9 cellular contexts compared by ENCODE assay signal in the genomic region with DNA sequence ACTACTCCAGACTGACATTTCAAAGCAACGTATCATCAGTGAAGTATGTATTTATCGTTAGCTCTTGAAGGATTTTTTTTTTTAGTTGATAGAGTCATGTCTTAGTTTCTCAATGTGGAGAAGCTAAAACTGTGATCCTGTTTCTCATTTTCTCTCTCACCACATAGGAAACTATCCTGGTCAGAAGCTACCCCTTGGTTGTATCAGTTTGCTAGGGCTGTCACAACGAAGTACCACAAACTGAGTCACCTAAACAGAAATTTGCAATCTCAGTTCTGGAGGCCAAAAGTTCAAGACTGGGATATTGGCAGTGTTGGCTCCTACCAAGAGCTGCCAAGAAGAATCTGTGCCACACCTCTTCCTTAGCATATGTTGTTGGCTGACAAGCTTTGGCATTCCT.
"Had no signal": no experiment of that assay in that cellular context is flagged by ENCODE, and none has a peak within 500 bp of the region (broad histone marks: within the 10 kb centered on the region; RNA-seq: fewer than 3 reads in every experiment).

No MANE protein-coding gene starts in this region.

- H3K4me3 Mint-ChIP-seq: H9 had no signal

- H3K4me3 ChIP-seq: GM23248, K562 had no signal

- ATAC-seq: K562 had no signal

- FAIRE-seq: H1, H54, HTR-8/SVneo, K562 had no signal

- H3K4me1 Mint-ChIP-seq: H9 had no signal

- H3K9ac ChIP-seq: GM23248 had no signal

- H2AFZ ChIP-seq: GM23248 had no signal

- H3K27ac Mint-ChIP-seq: H9 had no signal

- H3K27ac ChIP-seq: GM23248 had no signal

- DNase-seq: GM23248, H9, HCEC 1CT, IMR-90, KG1 had no signal
